In the genomic region with DNA sequence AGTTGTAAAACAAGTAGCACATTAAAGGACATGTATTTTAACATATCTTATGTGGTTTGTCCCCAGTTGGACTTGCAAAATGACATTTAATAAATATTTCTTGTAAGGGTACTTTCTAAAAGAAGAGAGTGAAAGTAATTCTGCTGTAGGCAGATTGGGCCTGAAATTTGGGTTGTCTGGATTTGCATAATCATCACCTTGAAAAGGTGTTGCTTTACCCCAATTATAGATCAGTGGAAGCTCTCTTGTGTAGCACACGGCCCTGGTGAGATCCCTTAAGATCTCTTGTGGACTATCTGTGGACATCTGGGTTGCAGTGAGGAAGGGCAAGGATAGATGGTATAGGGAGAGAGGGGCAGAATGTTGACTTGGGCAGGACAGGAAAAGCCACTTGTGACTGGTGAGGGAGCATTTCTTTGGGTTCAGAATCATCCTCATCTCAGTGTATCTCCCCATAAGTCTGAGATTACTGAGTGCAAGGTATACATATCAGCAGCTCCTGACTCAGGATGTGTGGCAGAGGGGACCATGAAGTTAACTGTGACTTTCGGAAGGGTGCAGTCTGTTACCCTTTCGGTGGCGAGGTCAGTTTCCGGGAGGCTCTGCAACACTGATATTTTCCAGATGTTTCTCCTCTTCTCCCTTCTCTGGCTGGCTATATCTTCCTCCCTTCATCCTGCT, we compare ENCODE assay signal across 8 cellular contexts. TPM values are rescaled to one million over a fixed set of nuclear protein-coding genes. Genes with fewer than 3 reads are reported as not detected.
DNase-seq lines count a peak whose midpoint lies in the region; ATAC-seq, FAIRE-seq and TF ChIP-seq lines count a peak whose summit lies in the region.

No MANE protein-coding gene starts in this region.

- H3K9me3 ChIP-seq in endocrine pancreas (ENCODE audit: control insufficient read depth, low read length) (no peaks in the 10 kb centered on the region), Caco-2 (no peaks in the 10 kb centered on the region)

- peak overlapping the region; percentile 4 for H3K4me3 ChIP-seq in endocrine pancreas (ENCODE audit: control insufficient read depth, insufficient read depth, low read length)
- H3K4me3 ChIP-seq in Caco-2 (ENCODE audit: low read depth, low read length): no peak overlapping the region

- ATAC-seq in GM21367 (IDR thresholded peaks at IDR 0.05; ENCODE audit: unreplicated experiment) (peak; percentile 54), HG03378 (IDR thresholded peaks at IDR 0.05; ENCODE audit: unreplicated experiment) (peak; percentile 68)

- FAIRE-seq in GM12892 (lab: Jason Lieb, UNC): peak; percentile 94

- intact Hi-C loops in Caco-2 (cut with micrococcal nuclease; ENCODE audit: unreplicated experiment): no loop called here

- no peak for TF ChIP-seq CTCF in Caco-2 (IDR thresholded peaks at IDR 0.05; ENCODE audit: insufficient read depth in 1 of 2, low read depth in 1 of 2, low read length in 1 of 2, severe bottlenecking in 1 of 2, unreplicated experiment in 1 of 2)

- no peak overlapping the region for H3K9ac ChIP-seq in endocrine pancreas (ENCODE audit: control insufficient read depth, insufficient read depth, low read length)

- POLR2A ChIA-PET in Caco-2 (lab: Charles Lee): no interaction called here

- H3K4me3 Mint-ChIP-seq in Caco-2 (ENCODE audit: unreplicated experiment): no peak overlapping the region

- H3K27me3 Mint-ChIP-seq in Caco-2 (ENCODE audit: insufficient read depth, unreplicated experiment): no peaks in the 10 kb centered on the region

- CTCF ChIA-PET in Caco-2 (lab: Charles Lee): no interaction called here

- H3K27me3 ChIP-seq in endocrine pancreas (ENCODE audit: control insufficient read depth, insufficient read depth, low read length) (no peaks in the 10 kb centered on the region), Caco-2 (replicated peaks; ENCODE audit: control insufficient read depth, insufficient read depth, low read length) (no peaks in the 10 kb centered on the region)

- no peaks in the 10 kb centered on the region for H3K9me3 Mint-ChIP-seq in Caco-2 (ENCODE audit: unreplicated experiment)

- peak; percentile 68 for TF ChIP-seq POLR2A in GM12892 (IDR thresholded peaks at IDR 0.05; ENCODE audit: low read depth, low read length)

- DNase-seq in GM12892 (ENCODE audit: insufficient read length) (no peak), Caco-2 (no peak), NCI-H187 treated with DMSO at 0.1 percent for 48 hours (lab: John Stamatoyannopoulos, UW) (no peak), SIG-M5 (lab: John Stamatoyannopoulos, UW) (no peak), SKM-1 treated with dmso at 0.1 percent for 144 hours (lab: John Stamatoyannopoulos, UW; ENCODE audit: unreplicated experiment) (no peak)

- H3K36me3 ChIP-seq in endocrine pancreas (ENCODE audit: control insufficient read depth, insufficient read depth, low read length) (no peaks in the 10 kb centered on the region), Caco-2 (ENCODE audit: control insufficient read depth, insufficient read depth, low read length) (no peaks in the 10 kb centered on the region; the same call in 1 of the 2 replicates)

- H3K4me1 ChIP-seq in endocrine pancreas (ENCODE audit: control insufficient read depth, insufficient read depth, low read length) (no peaks in the 10 kb centered on the region), Caco-2 (no peaks in the 10 kb centered on the region)

- H3K36me3 Mint-ChIP-seq in Caco-2 (ENCODE audit: insufficient read depth, unreplicated experiment): no peaks in the 10 kb centered on the region

- no TSS peak for BruUV-seq in Caco-2 (replicated peaks; lab: Mats Ljungman, UMichigan)

- H3K27ac Mint-ChIP-seq in Caco-2 (ENCODE audit: unreplicated experiment): no peak overlapping the region

- H3K4me1 Mint-ChIP-seq in Caco-2 (ENCODE audit: low read depth, unreplicated experiment): peaks cover under 1% of the 10 kb centered on the region

RNA-seq across cellular contexts. Expression of a gene that starts 2.0 kb away (rescaled TPM):
- polyA plus RNA-seq in GM12892 (2012; ENCODE audit: missing spikeins): 104 TPM
- 7.4 and 8.8 TPM in 2 replicates for total RNA-seq in Caco-2 (2022)
